8 cellular contexts compared by ENCODE assay signal in genomic region chr22:22666307-22667091, GRCh38. TPM values are rescaled to one million over a fixed set of nuclear protein-coding genes. Genes with fewer than 3 reads are reported as not detected.
DNase-seq lines count a peak whose midpoint lies in the region; ATAC-seq and TF ChIP-seq lines count a peak whose summit lies in the region.

No MANE protein-coding gene starts in this region.

- DNase-seq in SKM-1 treated with dmso at 0.1 percent for 144 hours (lab: John Stamatoyannopoulos, UW; ENCODE audit: unreplicated experiment): peak; percentile 13
- no peak for DNase-seq in SKM-1 (lab: John Stamatoyannopoulos, UW; ENCODE audit: unreplicated experiment)
- DNase-seq in astrocyte of the spinal cord (ENCODE audit: low read depth, low spot score): peak; percentile 9
- DNase-seq in mesenteric fat pad (ENCODE audit: low spot score): peak; percentile 51
- DNase-seq in NCI-H2081 treated with DMSO at 0.1 percent for 48 hours (lab: John Stamatoyannopoulos, UW): no peak

- H3K4me3 ChIP-seq in astrocyte of the spinal cord (ENCODE audit: low read depth, low read length): no peak overlapping the region

- ATAC-seq in HG03139 (IDR thresholded peaks at IDR 0.05; ENCODE audit: unreplicated experiment) (no peak), GM18520 (IDR thresholded peaks at IDR 0.05; ENCODE audit: unreplicated experiment) (no peak)

- in situ Hi-C loops in astrocyte of the spinal cord (cut with HindIII; ENCODE audit: low sequenced_read_pairs): no loop called here

- TF ChIP-seq CTCF in LNCAP (IDR thresholded peaks at IDR 0.05) (peak; percentile 74), astrocyte of the spinal cord (IDR thresholded peaks at IDR 0.05; ENCODE audit: low read depth, low read length) (peak; percentile 72)

RNA-seq across cellular contexts. Expression of gene GGTLC2, which starts 22.1 kb away (rescaled TPM):
- not detected for total RNA-seq in mesenteric fat pad

Comparison
In these comparisons a context has a peak if more than half of its experiments do, and no peak if none do; other contexts are left out.
1. DNase-seq: peak in SKM-1 treated with dmso at 0.1 percent for 144 hours (single experiment), astrocyte of the spinal cord (single experiment) and mesenteric fat pad (single experiment); none in SKM-1 (single experiment) and NCI-H2081 treated with DMSO at 0.1 percent for 48 hours (single experiment).